ENCODE assay signal across 1 cellular context in genomic region chr1:234618726-234619049, GRCh38.
TF ChIP-seq lines count a peak whose summit lies in the region.

No MANE protein-coding gene starts in this region.

TF ChIP-seq in WTC11, 78 proteins besides CTCF, POLR2A, EP300 and RAD21:
- TF ChIP-seq NFE2L1 (CRISPR knock-in tag; IDR thresholded peaks at IDR 0.05) (no peak), ZNF532 (CRISPR knock-in tag; IDR thresholded peaks at IDR 0.05; ENCODE audit: borderline replicate concordance) (no peak), HMGXB4 (CRISPR knock-in tag; IDR thresholded peaks at IDR 0.05) (no peak), ERG (CRISPR knock-in tag; IDR thresholded peaks at IDR 0.05) (no peak), CDX4 (CRISPR knock-in tag; IDR thresholded peaks at IDR 0.05; ENCODE audit: borderline replicate concordance) (no peak), TCF7 (CRISPR knock-in tag; IDR thresholded peaks at IDR 0.05; ENCODE audit: low read depth) (no peak), ZBTB21 (CRISPR knock-in tag; IDR thresholded peaks at IDR 0.05; ENCODE audit: borderline replicate concordance) (no peak), TEAD1 (CRISPR knock-in tag; IDR thresholded peaks at IDR 0.05) (no peak), AR (CRISPR knock-in tag; IDR thresholded peaks at IDR 0.05) (no peak), FOXJ3 (CRISPR knock-in tag; IDR thresholded peaks at IDR 0.05; ENCODE audit: borderline replicate concordance) (no peak), FOXP4 (CRISPR knock-in tag; IDR thresholded peaks at IDR 0.05) (no peak), PRRX2 (CRISPR knock-in tag; IDR thresholded peaks at IDR 0.05) (no peak), SOX15 (CRISPR knock-in tag; IDR thresholded peaks at IDR 0.05) (no peak), NR3C1 (CRISPR knock-in tag; conservative IDR thresholded peaks at IDR 0.05; ENCODE audit: low read depth) (no peak), MYBL2 (CRISPR knock-in tag; IDR thresholded peaks at IDR 0.05) (no peak), E2F5 (CRISPR knock-in tag; IDR thresholded peaks at IDR 0.05) (no peak), ATF2 (CRISPR knock-in tag; IDR thresholded peaks at IDR 0.05; ENCODE audit: borderline replicate concordance, low read depth) (no peak)
- TF ChIP-seq, protein P1, sequence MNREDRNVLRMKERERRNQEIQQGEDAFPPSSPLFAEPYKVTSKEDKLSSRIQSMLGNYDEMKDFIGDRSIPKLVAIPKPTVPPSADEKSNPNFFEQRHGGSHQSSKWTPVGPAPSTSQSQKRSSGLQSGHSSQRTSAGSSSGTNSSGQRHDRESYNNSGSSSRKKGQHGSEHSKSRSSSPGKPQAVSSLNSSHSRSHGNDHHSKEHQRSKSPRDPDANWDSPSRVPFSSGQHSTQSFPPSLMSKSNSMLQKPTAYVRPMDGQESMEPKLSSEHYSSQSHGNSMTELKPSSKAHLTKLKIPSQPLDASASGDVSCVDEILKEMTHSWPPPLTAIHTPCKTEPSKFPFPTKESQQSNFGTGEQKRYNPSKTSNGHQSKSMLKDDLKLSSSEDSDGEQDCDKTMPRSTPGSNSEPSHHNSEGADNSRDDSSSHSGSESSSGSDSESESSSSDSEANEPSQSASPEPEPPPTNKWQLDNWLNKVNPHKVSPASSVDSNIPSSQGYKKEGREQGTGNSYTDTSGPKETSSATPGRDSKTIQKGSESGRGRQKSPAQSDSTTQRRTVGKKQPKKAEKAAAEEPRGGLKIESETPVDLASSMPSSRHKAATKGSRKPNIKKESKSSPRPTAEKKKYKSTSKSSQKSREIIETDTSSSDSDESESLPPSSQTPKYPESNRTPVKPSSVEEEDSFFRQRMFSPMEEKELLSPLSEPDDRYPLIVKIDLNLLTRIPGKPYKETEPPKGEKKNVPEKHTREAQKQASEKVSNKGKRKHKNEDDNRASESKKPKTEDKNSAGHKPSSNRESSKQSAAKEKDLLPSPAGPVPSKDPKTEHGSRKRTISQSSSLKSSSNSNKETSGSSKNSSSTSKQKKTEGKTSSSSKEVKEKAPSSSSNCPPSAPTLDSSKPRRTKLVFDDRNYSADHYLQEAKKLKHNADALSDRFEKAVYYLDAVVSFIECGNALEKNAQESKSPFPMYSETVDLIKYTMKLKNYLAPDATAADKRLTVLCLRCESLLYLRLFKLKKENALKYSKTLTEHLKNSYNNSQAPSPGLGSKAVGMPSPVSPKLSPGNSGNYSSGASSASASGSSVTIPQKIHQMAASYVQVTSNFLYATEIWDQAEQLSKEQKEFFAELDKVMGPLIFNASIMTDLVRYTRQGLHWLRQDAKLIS (CRISPR knock-in tag; IDR thresholded peaks at IDR 0.05; ENCODE audit: borderline replicate concordance) = no peak
- TF ChIP-seq, protein P2, sequence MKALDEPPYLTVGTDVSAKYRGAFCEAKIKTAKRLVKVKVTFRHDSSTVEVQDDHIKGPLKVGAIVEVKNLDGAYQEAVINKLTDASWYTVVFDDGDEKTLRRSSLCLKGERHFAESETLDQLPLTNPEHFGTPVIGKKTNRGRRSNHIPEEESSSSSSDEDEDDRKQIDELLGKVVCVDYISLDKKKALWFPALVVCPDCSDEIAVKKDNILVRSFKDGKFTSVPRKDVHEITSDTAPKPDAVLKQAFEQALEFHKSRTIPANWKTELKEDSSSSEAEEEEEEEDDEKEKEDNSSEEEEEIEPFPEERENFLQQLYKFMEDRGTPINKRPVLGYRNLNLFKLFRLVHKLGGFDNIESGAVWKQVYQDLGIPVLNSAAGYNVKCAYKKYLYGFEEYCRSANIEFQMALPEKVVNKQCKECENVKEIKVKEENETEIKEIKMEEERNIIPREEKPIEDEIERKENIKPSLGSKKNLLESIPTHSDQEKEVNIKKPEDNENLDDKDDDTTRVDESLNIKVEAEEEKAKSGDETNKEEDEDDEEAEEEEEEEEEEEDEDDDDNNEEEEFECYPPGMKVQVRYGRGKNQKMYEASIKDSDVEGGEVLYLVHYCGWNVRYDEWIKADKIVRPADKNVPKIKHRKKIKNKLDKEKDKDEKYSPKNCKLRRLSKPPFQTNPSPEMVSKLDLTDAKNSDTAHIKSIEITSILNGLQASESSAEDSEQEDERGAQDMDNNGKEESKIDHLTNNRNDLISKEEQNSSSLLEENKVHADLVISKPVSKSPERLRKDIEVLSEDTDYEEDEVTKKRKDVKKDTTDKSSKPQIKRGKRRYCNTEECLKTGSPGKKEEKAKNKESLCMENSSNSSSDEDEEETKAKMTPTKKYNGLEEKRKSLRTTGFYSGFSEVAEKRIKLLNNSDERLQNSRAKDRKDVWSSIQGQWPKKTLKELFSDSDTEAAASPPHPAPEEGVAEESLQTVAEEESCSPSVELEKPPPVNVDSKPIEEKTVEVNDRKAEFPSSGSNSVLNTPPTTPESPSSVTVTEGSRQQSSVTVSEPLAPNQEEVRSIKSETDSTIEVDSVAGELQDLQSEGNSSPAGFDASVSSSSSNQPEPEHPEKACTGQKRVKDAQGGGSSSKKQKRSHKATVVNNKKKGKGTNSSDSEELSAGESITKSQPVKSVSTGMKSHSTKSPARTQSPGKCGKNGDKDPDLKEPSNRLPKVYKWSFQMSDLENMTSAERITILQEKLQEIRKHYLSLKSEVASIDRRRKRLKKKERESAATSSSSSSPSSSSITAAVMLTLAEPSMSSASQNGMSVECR (CRISPR knock-in tag; IDR thresholded peaks at IDR 0.05; ENCODE audit: borderline replicate concordance) = no peak
TF ChIP-seq in WTC11: peak in this region for 0.
